In the genomic region with DNA sequence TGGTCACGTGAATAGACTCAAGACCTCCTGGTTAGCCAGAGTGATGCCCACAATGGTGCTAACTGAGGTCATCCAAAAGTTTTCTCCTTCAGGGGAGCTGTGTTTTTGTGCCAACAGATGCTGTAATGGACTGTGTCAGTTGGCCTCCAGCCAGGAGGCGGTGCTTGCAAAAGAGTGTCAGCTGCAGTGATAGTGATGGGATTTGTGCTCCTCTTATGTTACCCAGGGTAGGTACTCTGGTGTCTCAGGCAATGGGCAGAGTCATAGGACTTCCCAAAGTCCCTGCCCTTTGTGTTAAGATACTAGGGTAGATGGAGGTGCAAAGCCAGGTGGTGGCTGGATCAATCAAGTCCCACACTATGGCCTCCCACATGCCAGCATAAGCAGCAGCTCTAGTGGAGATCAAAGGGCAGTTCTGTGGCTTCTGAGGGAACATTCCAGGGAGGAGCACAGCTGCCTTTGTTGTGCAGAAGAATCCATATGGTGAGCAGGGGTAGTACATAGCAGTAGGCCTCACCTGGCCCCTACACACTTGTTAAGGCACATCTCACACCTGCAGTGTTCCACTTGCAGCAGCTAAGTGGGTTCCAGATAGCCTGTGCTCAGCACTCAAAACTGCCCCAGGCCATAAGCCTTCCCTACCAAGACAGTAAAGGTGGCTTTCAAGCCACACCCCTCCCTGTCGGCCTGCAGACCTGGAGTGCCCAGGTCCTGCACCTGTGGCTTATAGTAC, we compare ENCODE assay signal across 1 cellular context.
TF ChIP-seq lines count a peak whose summit lies in the region.

No MANE protein-coding gene starts in this region.

TF ChIP-seq in HepG2, 621 proteins besides CTCF, POLR2A, EP300 and RAD21 (continued from another document and continues in another):
- TF ChIP-seq, protein P1, sequence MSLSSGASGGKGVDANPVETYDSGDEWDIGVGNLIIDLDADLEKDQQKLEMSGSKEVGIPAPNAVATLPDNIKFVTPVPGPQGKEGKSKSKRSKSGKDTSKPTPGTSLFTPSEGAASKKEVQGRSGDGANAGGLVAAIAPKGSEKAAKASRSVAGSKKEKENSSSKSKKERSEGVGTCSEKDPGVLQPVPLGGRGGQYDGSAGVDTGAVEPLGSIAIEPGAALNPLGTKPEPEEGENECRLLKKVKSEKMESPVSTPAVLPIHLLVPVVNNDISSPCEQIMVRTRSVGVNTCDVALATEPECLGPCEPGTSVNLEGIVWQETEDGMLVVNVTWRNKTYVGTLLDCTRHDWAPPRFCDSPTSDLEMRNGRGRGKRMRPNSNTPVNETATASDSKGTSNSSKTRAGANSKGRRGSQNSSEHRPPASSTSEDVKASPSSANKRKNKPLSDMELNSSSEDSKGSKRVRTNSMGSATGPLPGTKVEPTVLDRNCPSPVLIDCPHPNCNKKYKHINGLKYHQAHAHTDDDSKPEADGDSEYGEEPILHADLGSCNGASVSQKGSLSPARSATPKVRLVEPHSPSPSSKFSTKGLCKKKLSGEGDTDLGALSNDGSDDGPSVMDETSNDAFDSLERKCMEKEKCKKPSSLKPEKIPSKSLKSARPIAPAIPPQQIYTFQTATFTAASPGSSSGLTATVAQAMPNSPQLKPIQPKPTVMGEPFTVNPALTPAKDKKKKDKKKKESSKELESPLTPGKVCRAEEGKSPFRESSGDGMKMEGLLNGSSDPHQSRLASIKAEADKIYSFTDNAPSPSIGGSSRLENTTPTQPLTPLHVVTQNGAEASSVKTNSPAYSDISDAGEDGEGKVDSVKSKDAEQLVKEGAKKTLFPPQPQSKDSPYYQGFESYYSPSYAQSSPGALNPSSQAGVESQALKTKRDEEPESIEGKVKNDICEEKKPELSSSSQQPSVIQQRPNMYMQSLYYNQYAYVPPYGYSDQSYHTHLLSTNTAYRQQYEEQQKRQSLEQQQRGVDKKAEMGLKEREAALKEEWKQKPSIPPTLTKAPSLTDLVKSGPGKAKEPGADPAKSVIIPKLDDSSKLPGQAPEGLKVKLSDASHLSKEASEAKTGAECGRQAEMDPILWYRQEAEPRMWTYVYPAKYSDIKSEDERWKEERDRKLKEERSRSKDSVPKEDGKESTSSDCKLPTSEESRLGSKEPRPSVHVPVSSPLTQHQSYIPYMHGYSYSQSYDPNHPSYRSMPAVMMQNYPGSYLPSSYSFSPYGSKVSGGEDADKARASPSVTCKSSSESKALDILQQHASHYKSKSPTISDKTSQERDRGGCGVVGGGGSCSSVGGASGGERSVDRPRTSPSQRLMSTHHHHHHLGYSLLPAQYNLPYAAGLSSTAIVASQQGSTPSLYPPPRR (CRISPR knock-in tag; IDR thresholded peaks at IDR 0.05; ENCODE audit: borderline replicate concordance): peak; percentile 14; the same call in 1 of the 2 replicates
- TF ChIP-seq MTF1 (CRISPR knock-in tag; IDR thresholded peaks at IDR 0.05) (no peak), KMT2A (CRISPR knock-in tag; IDR thresholded peaks at IDR 0.05) (peak; percentile 20; the same call in 1 of the 2 replicates), SMARCC2 (IDR thresholded peaks at IDR 0.05) (no peak), ZBTB21 (CRISPR knock-in tag; IDR thresholded peaks at IDR 0.05) (no peak), ZNF615 (CRISPR knock-in tag; IDR thresholded peaks at IDR 0.05; ENCODE audit: borderline replicate concordance) (no peak), ZNF614 (CRISPR knock-in tag; IDR thresholded peaks at IDR 0.05; ENCODE audit: borderline replicate concordance) (peak; percentile 34; the same call in 1 of the 2 replicates), CEBPG (CRISPR knock-in tag; IDR thresholded peaks at IDR 0.05) (peak; percentile 7; the same call in 1 of the 2 replicates), ETV5 (CRISPR knock-in tag; IDR thresholded peaks at IDR 0.05; ENCODE audit: borderline replicate concordance) (peak; percentile 22; the same call in 1 of the 2 replicates), GATAD1 (CRISPR knock-in tag; IDR thresholded peaks at IDR 0.05) (peak; percentile 44; the same call in 1 of the 2 replicates), PHF21A (CRISPR knock-in tag; IDR thresholded peaks at IDR 0.05) (no peak; the same call in 1 of the 2 replicates), ZNF383 (CRISPR knock-in tag; IDR thresholded peaks at IDR 0.05; ENCODE audit: borderline replicate concordance) (0 out of 2 replicates have a peak, but pooled peaks have one; percentile 23), KAT7 (CRISPR knock-in tag; IDR thresholded peaks at IDR 0.05; ENCODE audit: borderline replicate concordance) (no peak), SMYD3 (CRISPR knock-in tag; IDR thresholded peaks at IDR 0.05) (0 out of 2 replicates have a peak, but pooled peaks have one; percentile 33), TEAD3 (CRISPR knock-in tag; optimal IDR thresholded peaks at IDR 0.05; ENCODE audit: borderline replicate concordance) (peak; percentile 99), MTA3 (CRISPR knock-in tag; IDR thresholded peaks at IDR 0.05) (no peak), TBL1XR1 (IDR thresholded peaks at IDR 0.05; ENCODE audit: borderline replicate concordance, low read length, partially characterized antibody) (no peak), XRCC5 (optimal IDR thresholded peaks at IDR 0.05; ENCODE audit: low read length) (peak; percentile 45), MYC (CRISPR knock-in tag; IDR thresholded peaks at IDR 0.05; ENCODE audit: borderline replicate concordance) (peak; percentile 71; the same call in 1 of the 2 replicates), CC2D1A (CRISPR knock-in tag; IDR thresholded peaks at IDR 0.05) (0 out of 2 replicates have a peak, but pooled peaks have one; percentile 48), KMT2B (CRISPR knock-in tag; IDR thresholded peaks at IDR 0.05) (peak; percentile 57; the same call in 1 of the 2 replicates), ZC3H13 (CRISPR knock-in tag; IDR thresholded peaks at IDR 0.05) (0 out of 2 replicates have a peak, but pooled peaks have one; percentile 25), ZFP62 (CRISPR knock-in tag; IDR thresholded peaks at IDR 0.05) (no peak), ZNF746 (CRISPR knock-in tag; IDR thresholded peaks at IDR 0.05) (0 out of 2 replicates have a peak, but pooled peaks have one; percentile 59), HNF4A (CRISPR knock-in tag; IDR thresholded peaks at IDR 0.05) (peak; percentile 93), ZNF329 (CRISPR knock-in tag; IDR thresholded peaks at IDR 0.05; ENCODE audit: low read depth) (0 out of 2 replicates have a peak, but pooled peaks have one; percentile 57), KDM1A (CRISPR knock-in tag; IDR thresholded peaks at IDR 0.05) (peak; percentile 63; the same call in 1 of the 2 replicates), MYNN (CRISPR knock-in tag; IDR thresholded peaks at IDR 0.05; ENCODE audit: low read depth) (no peak), MLLT10 (CRISPR knock-in tag; IDR thresholded peaks at IDR 0.05) (no peak), ZBTB20 (CRISPR knock-in tag; IDR thresholded peaks at IDR 0.05; ENCODE audit: borderline replicate concordance, low read depth) (peak; percentile 67; the same call in 1 of the 2 replicates), NR2F1 (CRISPR knock-in tag; IDR thresholded peaks at IDR 0.05) (peak; percentile 30 to 92; a peak in 2 of 4 replicates), ZNF788 (CRISPR knock-in tag; IDR thresholded peaks at IDR 0.05; ENCODE audit: borderline replicate concordance) (peak; percentile 62; the same call in 1 of the 2 replicates), ZSCAN12 (CRISPR knock-in tag; IDR thresholded peaks at IDR 0.05) (no peak), SYNCRIP (IDR thresholded peaks at IDR 0.05; ENCODE audit: insufficient read depth, low read depth, low read length) (no peak), ZNF577 (CRISPR knock-in tag; IDR thresholded peaks at IDR 0.05; ENCODE audit: borderline replicate concordance, low read depth) (no peak), ZNF782 (CRISPR knock-in tag; IDR thresholded peaks at IDR 0.05; ENCODE audit: borderline replicate concordance) (peak; percentile 47; the same call in 1 of the 2 replicates), ZNF841 (CRISPR knock-in tag; IDR thresholded peaks at IDR 0.05; ENCODE audit: borderline replicate concordance) (peak; percentile 54; the same call in 1 of the 2 replicates)
- TF ChIP-seq, protein P2, sequence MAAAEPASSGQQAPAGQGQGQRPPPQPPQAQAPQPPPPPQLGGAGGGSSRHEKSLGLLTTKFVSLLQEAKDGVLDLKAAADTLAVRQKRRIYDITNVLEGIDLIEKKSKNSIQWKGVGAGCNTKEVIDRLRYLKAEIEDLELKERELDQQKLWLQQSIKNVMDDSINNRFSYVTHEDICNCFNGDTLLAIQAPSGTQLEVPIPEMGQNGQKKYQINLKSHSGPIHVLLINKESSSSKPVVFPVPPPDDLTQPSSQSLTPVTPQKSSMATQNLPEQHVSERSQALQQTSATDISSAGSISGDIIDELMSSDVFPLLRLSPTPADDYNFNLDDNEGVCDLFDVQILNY (CRISPR knock-in tag; conservative IDR thresholded peaks at IDR 0.05): no peak
- TF ChIP-seq, protein P3, sequence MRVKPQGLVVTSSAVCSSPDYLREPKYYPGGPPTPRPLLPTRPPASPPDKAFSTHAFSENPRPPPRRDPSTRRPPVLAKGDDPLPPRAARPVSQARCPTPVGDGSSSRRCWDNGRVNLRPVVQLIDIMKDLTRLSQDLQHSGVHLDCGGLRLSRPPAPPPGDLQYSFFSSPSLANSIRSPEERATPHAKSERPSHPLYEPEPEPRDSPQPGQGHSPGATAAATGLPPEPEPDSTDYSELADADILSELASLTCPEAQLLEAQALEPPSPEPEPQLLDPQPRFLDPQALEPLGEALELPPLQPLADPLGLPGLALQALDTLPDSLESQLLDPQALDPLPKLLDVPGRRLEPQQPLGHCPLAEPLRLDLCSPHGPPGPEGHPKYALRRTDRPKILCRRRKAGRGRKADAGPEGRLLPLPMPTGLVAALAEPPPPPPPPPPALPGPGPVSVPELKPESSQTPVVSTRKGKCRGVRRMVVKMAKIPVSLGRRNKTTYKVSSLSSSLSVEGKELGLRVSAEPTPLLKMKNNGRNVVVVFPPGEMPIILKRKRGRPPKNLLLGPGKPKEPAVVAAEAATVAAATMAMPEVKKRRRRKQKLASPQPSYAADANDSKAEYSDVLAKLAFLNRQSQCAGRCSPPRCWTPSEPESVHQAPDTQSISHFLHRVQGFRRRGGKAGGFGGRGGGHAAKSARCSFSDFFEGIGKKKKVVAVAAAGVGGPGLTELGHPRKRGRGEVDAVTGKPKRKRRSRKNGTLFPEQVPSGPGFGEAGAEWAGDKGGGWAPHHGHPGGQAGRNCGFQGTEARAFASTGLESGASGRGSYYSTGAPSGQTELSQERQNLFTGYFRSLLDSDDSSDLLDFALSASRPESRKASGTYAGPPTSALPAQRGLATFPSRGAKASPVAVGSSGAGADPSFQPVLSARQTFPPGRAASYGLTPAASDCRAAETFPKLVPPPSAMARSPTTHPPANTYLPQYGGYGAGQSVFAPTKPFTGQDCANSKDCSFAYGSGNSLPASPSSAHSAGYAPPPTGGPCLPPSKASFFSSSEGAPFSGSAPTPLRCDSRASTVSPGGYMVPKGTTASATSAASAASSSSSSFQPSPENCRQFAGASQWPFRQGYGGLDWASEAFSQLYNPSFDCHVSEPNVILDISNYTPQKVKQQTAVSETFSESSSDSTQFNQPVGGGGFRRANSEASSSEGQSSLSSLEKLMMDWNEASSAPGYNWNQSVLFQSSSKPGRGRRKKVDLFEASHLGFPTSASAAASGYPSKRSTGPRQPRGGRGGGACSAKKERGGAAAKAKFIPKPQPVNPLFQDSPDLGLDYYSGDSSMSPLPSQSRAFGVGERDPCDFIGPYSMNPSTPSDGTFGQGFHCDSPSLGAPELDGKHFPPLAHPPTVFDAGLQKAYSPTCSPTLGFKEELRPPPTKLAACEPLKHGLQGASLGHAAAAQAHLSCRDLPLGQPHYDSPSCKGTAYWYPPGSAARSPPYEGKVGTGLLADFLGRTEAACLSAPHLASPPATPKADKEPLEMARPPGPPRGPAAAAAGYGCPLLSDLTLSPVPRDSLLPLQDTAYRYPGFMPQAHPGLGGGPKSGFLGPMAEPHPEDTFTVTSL (CRISPR knock-in tag; IDR thresholded peaks at IDR 0.05; ENCODE audit: borderline replicate concordance): peak; percentile 36; the same call in 1 of the 2 replicates
- TF ChIP-seq, protein P4, sequence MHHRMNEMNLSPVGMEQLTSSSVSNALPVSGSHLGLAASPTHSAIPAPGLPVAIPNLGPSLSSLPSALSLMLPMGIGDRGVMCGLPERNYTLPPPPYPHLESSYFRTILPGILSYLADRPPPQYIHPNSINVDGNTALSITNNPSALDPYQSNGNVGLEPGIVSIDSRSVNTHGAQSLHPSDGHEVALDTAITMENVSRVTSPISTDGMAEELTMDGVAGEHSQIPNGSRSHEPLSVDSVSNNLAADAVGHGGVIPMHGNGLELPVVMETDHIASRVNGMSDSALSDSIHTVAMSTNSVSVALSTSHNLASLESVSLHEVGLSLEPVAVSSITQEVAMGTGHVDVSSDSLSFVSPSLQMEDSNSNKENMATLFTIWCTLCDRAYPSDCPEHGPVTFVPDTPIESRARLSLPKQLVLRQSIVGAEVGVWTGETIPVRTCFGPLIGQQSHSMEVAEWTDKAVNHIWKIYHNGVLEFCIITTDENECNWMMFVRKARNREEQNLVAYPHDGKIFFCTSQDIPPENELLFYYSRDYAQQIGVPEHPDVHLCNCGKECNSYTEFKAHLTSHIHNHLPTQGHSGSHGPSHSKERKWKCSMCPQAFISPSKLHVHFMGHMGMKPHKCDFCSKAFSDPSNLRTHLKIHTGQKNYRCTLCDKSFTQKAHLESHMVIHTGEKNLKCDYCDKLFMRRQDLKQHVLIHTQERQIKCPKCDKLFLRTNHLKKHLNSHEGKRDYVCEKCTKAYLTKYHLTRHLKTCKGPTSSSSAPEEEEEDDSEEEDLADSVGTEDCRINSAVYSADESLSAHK (CRISPR knock-in tag; IDR thresholded peaks at IDR 0.05; ENCODE audit: borderline replicate concordance): no peak
- TF ChIP-seq, protein P5, sequence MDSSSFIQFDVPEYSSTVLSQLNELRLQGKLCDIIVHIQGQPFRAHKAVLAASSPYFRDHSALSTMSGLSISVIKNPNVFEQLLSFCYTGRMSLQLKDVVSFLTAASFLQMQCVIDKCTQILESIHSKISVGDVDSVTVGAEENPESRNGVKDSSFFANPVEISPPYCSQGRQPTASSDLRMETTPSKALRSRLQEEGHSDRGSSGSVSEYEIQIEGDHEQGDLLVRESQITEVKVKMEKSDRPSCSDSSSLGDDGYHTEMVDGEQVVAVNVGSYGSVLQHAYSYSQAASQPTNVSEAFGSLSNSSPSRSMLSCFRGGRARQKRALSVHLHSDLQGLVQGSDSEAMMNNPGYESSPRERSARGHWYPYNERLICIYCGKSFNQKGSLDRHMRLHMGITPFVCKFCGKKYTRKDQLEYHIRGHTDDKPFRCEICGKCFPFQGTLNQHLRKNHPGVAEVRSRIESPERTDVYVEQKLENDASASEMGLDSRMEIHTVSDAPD (CRISPR knock-in tag; IDR thresholded peaks at IDR 0.05): peak; percentile 60; the same call in 1 of the 2 replicates
- TF ChIP-seq, protein P6, sequence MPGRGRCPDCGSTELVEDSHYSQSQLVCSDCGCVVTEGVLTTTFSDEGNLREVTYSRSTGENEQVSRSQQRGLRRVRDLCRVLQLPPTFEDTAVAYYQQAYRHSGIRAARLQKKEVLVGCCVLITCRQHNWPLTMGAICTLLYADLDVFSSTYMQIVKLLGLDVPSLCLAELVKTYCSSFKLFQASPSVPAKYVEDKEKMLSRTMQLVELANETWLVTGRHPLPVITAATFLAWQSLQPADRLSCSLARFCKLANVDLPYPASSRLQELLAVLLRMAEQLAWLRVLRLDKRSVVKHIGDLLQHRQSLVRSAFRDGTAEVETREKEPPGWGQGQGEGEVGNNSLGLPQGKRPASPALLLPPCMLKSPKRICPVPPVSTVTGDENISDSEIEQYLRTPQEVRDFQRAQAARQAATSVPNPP (CRISPR knock-in tag; IDR thresholded peaks at IDR 0.05): no peak
